In genomic region chr20:49508435-49509199, GRCh38 we compare ENCODE assay signal across 8 cellular contexts. TPM values are rescaled to one million over a fixed set of nuclear protein-coding genes. Genes with fewer than 3 reads are reported as not detected.
DNase-seq lines count a peak whose midpoint lies in the region; ATAC-seq and TF ChIP-seq lines count a peak whose summit lies in the region.

No MANE protein-coding gene starts in this region.

- TF ChIP-seq CTCF in left ventricle myocardium inferior (IDR thresholded peaks at IDR 0.05; ENCODE audit: borderline replicate concordance) (peak; percentile 63), fibroblast of lung (conservative IDR thresholded peaks at IDR 0.05 in 1 of 2, IDR thresholded peaks at IDR 0.05 in 1 of 2; ENCODE audit: low read depth in 1 of 2, low read length in 2 of 2) (peak; percentile 53 to 58), prostate gland (IDR thresholded peaks at IDR 0.05) (peak in 3 of 4 experiments; percentile 50 to 59 (median 59))

- H2AFZ ChIP-seq in fibroblast of lung (ENCODE audit: low read length) = no peak overlapping the region

- intact Hi-C loops in left ventricle myocardium inferior (cut with micrococcal nuclease) = no loop called here
- intact Hi-C loops in left cardiac atrium (cut with DNase I) = no loop called here
- intact Hi-C loops in prostate gland (cut with DNase I) = loop anchor here (5.0 kb wide), 2 partner anchors 116 to 176 kb away; no protein-coding TSS in a partner anchor

- ATAC-seq in left cardiac atrium = no peak
- no peak for ATAC-seq in GM18861 (IDR thresholded peaks at IDR 0.05; ENCODE audit: unreplicated experiment)

- no peak for TF ChIP-seq POLR2A in prostate gland (IDR thresholded peaks at IDR 0.05)

- H3K27me3 ChIP-seq in left ventricle myocardium inferior (ENCODE audit: low read depth) (peaks cover 74% of the 10 kb centered on the region), fibroblast of lung (ENCODE audit: control insufficient read depth, insufficient read depth, low read length) (peaks cover 11% of the 10 kb centered on the region), prostate gland (replicated peaks; ENCODE audit: insufficient read depth) (no peaks in the 10 kb centered on the region)

- H3K9ac ChIP-seq in fibroblast of lung (ENCODE audit: insufficient read depth, low read length) = no peak overlapping the region

- no peaks in the 10 kb centered on the region for H3K79me2 ChIP-seq in fibroblast of lung (ENCODE audit: control insufficient read depth, insufficient read depth, low read length)

- H3K27ac ChIP-seq in left ventricle myocardium inferior (replicated peaks) = no peak overlapping the region
- no peak overlapping the region for H3K27ac ChIP-seq in fibroblast of lung (ENCODE audit: insufficient read depth, low read length)
- H3K27ac ChIP-seq in prostate gland = peak overlapping the region in 1 of 2 donors; percentile 6

- WGBS in prostate gland = 35% methylated on average over 14 of the region's 14 CpGs

- no peak overlapping the region for H3K4me3 ChIP-seq in left ventricle myocardium inferior
- no peak overlapping the region for H3K4me3 ChIP-seq in fibroblast of lung (replicated peaks in 1 of 4; ENCODE audit: control extremely low read depth in 1 of 4, insufficient read depth in 1 of 4, low read depth in 3 of 4, low read length in 4 of 4)
- H3K4me3 ChIP-seq in prostate gland = no peak overlapping the region

- H3K9me3 ChIP-seq in left ventricle myocardium inferior (replicated peaks) (no peaks in the 10 kb centered on the region), fibroblast of lung (ENCODE audit: control insufficient read depth, insufficient read depth, low read depth, low read length) (no peaks in the 10 kb centered on the region), prostate gland (no peaks in the 10 kb centered on the region)

- no peaks in the 10 kb centered on the region for H4K20me1 ChIP-seq in fibroblast of lung (ENCODE audit: control insufficient read depth, extremely low read depth, insufficient read depth, low read length)

- no peaks in the 10 kb centered on the region for H3K36me3 ChIP-seq in left ventricle myocardium inferior
- no peaks in the 10 kb centered on the region for H3K36me3 ChIP-seq in fibroblast of lung (ENCODE audit: control insufficient read depth, insufficient read depth, low read length)
- H3K36me3 ChIP-seq in prostate gland = no peaks in the 10 kb centered on the region

- no peak overlapping the region for H3K4me2 ChIP-seq in fibroblast of lung (ENCODE audit: extremely low read depth, insufficient read depth, low read length)

- no peak for DNase-seq in left ventricle myocardium inferior
- DNase-seq in left cardiac atrium = no peak
- peak; percentile 42 for DNase-seq in NCI-H146 (lab: John Stamatoyannopoulos, UW)
- peak; percentile 3 for DNase-seq in SKM-1 (lab: John Stamatoyannopoulos, UW; ENCODE audit: unreplicated experiment)
- DNase-seq in fibroblast of lung (ENCODE audit: low read depth in 2 of 2) = peak; percentile 40 to 55
- no peak for DNase-seq in prostate gland (ENCODE audit: low spot score)
- no peak for DNase-seq in activated CD4-positive, CD25-positive, alpha-beta regulatory T cell (lab: John Stamatoyannopoulos, UW)

- no peaks in the 10 kb centered on the region for H3K4me1 ChIP-seq in left ventricle myocardium inferior
- peaks cover 10% of the 10 kb centered on the region for H3K4me1 ChIP-seq in fibroblast of lung (ENCODE audit: control insufficient read depth, extremely low read depth, insufficient read depth, low read length)
- peaks cover 6% of the 10 kb centered on the region for H3K4me1 ChIP-seq in prostate gland (replicated peaks)

RNA-seq across cellular contexts. Expression of gene KCNB1, which starts 26.1 kb away (rescaled TPM):
- total RNA-seq in left ventricle myocardium inferior = 0.77 TPM
- 1 to 10 TPM; 2.0 to 2.1 TPM for total RNA-seq in left cardiac atrium
- total RNA-seq in fibroblast of lung = under 0.01 TPM in 2 replicates
- polyA plus RNA-seq in fibroblast of lung = 0.07 and 0.08 TPM in 2 replicates
- 0.10 and 0.21 TPM in 2 replicates for polyA plus RNA-seq in fibroblast of lung (2012)
- 0.07 TPM in 1 of 2 replicates, not detected in the other for polyA minus RNA-seq in fibroblast of lung (ENCODE audit: low replicate concordance)
- 10 to 100 TPM in 1 of 2 donors, 1 to 10 TPM in 1; 2.8 to 16.1 TPM for total RNA-seq in prostate gland

RNA-seq across cellular contexts. Expression of gene PTGIS, which starts 59.3 kb away (rescaled TPM):
- 26.3 TPM for total RNA-seq in left ventricle myocardium inferior
- total RNA-seq in left cardiac atrium = 100 to 1,000 TPM in 1 of 2 donors, 10 to 100 TPM in 1; 45.2 to 124 TPM
- total RNA-seq in fibroblast of lung = 41.5 and 79.1 TPM in 2 replicates
- 6.8 and 33.1 TPM in 2 replicates for polyA plus RNA-seq in fibroblast of lung
- polyA plus RNA-seq in fibroblast of lung (2012) = 5.3 and 22.0 TPM in 2 replicates
- 24.8 and 159 TPM in 2 replicates for polyA minus RNA-seq in fibroblast of lung (ENCODE audit: low replicate concordance)
- total RNA-seq in prostate gland = 10 to 100 TPM; 12.9 to 34.6 TPM

Comparison
In these comparisons a context has a peak if more than half of its experiments do, and no peak if none do; other contexts are left out.
1. DNase-seq: peak in NCI-H146 (single experiment), SKM-1 (single experiment) and fibroblast of lung (2 of 2); none in left ventricle myocardium inferior (single experiment), left cardiac atrium (single experiment), prostate gland (single experiment) and activated CD4-positive, CD25-positive, alpha-beta regulatory T cell (0 of 4).
2. Peak in every context shown above with its lines, with median percentiles within 50 percentile points of each other: CTCF ChIP-seq.